Comparison of ENCODE assay signal across 22 cellular contexts in genomic region chr2:172168917-172169346, GRCh38.
DNase-seq lines count a peak whose midpoint lies in the region; ATAC-seq, FAIRE-seq and TF ChIP-seq lines count a peak whose summit lies in the region.
"Had no signal": no experiment of that assay in that cellular context is flagged by ENCODE, and none has a peak within 500 bp of the region (broad histone marks: within the 10 kb centered on the region; RNA-seq: fewer than 3 reads in every experiment).

No MANE protein-coding gene starts in this region.

- H3K9me3 Mint-ChIP-seq in nephron = peaks cover 4% of the 10 kb centered on the region
- H3K9me3 Mint-ChIP-seq in activated naive CD4-positive, alpha-beta T cell treated with anti-CD3 and anti-CD28 coated beads, Interleukin-2, amount 50 U/mL, for 72 hours = no peaks in the 10 kb centered on the region
- H3K9me3 Mint-ChIP-seq in T-helper 2 cell treated with Interferon-gamma antibody and Interleukin-4, amounts not matched to agents 5 μg/mL and 100 μg/mL, for 36 hours = no peaks in the 10 kb centered on the region
- H3K9me3 Mint-ChIP-seq: activated T-helper 1 cell treated with anti-CD3 and anti-CD28 coated beads, Interleukin-12 subunit alpha, Interleukin-12 subunit beta, Interleukin-2, Interleukin-4 antibody, amounts not matched to agents 30 ng/mL and 10 ng/mL and 1 ng/mL, durations not matched to agents 14 hours and 24 hours and 36 hours; CD4-positive, CD25-positive, alpha-beta regulatory T cell; effector memory CD8-positive, alpha-beta T cell; natural killer cell had no signal

- H3K27me3 Mint-ChIP-seq in nephron (ENCODE audit: low read depth) = peaks cover 35% of the 10 kb centered on the region
- peaks cover 42% of the 10 kb centered on the region for H3K27me3 Mint-ChIP-seq in T-helper 2 cell treated with Interferon-gamma antibody and Interleukin-4, amounts not matched to agents 5 μg/mL and 100 μg/mL, for 36 hours (ENCODE audit: low read depth)

- no peaks in the 10 kb centered on the region for H3K36me3 ChIP-seq in bronchial epithelial cell (ENCODE audit: control insufficient read depth, insufficient read depth, low read length)
- H3K36me3 ChIP-seq: brain microvascular endothelial cell, heart right ventricle, left ventricle myocardium inferior had no signal

- DNase-seq in GDM1 (lab: John Stamatoyannopoulos, UW) (peak; percentile 50), NOMO-1 (lab: John Stamatoyannopoulos, UW; ENCODE audit: unreplicated experiment in 2 of 2) (peak; percentile 85 to 96), bronchial epithelial cell (ENCODE audit: low read depth) (peak; percentile 23), DMS53 (lab: John Stamatoyannopoulos, UW) (no peak), NK-92 (lab: John Stamatoyannopoulos, UW; ENCODE audit: unreplicated experiment) (no peak)
- DNase-seq in activated naive CD4-positive, alpha-beta T cell treated with anti-CD3 and anti-CD28 coated beads, Interleukin-2, amount 50 U/mL, for 72 hours (ENCODE audit: low spot score in 2 of 2) = no peak
- no peak for DNase-seq in T-helper 2 cell treated with Interferon-gamma antibody and Interleukin-4, amounts not matched to agents 5 μg/mL and 100 μg/mL, for 36 hours (ENCODE audit: low spot score)
- DNase-seq: activated CD4-positive, alpha-beta T cell treated with anti-CD3 and anti-CD28 coated beads, Interleukin-2, amount 50 U/mL, for 48 hours; brain microvascular endothelial cell; CD4-positive, CD25-positive, alpha-beta regulatory T cell; effector memory CD8-positive, alpha-beta T cell; heart right ventricle; left ventricle myocardium inferior; natural killer cell; NCI-H1092 treated with DMSO at 0.1 percent for 48 hours; NCI-H446 treated with DMSO at 0.1 percent for 48 hours; stimulated activated naive CD4-positive, alpha-beta T cell had no signal

- H3K27ac Mint-ChIP-seq in nephron = peak overlapping the region in 2 of 3 experiments; percentile 31 to 49
- H3K27ac Mint-ChIP-seq in activated naive CD4-positive, alpha-beta T cell treated with anti-CD3 and anti-CD28 coated beads, Interleukin-2, amount 50 U/mL, for 72 hours = no peak overlapping the region
- no peak overlapping the region for H3K27ac Mint-ChIP-seq in T-helper 2 cell treated with Interferon-gamma antibody and Interleukin-4, amounts not matched to agents 5 μg/mL and 100 μg/mL, for 36 hours
- H3K27ac Mint-ChIP-seq: activated T-helper 1 cell treated with anti-CD3 and anti-CD28 coated beads, Interleukin-12 subunit alpha, Interleukin-12 subunit beta, Interleukin-2, Interleukin-4 antibody, amounts not matched to agents 30 ng/mL and 10 ng/mL and 1 ng/mL, durations not matched to agents 14 hours and 24 hours and 36 hours; CD4-positive, CD25-positive, alpha-beta regulatory T cell; effector memory CD8-positive, alpha-beta T cell; GM23338; natural killer cell had no signal

- TF ChIP-seq CTCF in bronchial epithelial cell (IDR thresholded peaks at IDR 0.05; ENCODE audit: insufficient read depth, low read length, severe bottlenecking) (no peak), nephron (IDR thresholded peaks at IDR 0.05; ENCODE audit: unreplicated experiment in 3 of 3) (no peak)

- FAIRE-seq in bronchial epithelial cell (lab: Jason Lieb, UNC) = no peak
- FAIRE-seq: urothelium cell line had no signal

- H3K36me3 Mint-ChIP-seq in nephron (ENCODE audit: low read depth) = no peaks in the 10 kb centered on the region
- no peaks in the 10 kb centered on the region for H3K36me3 Mint-ChIP-seq in activated naive CD4-positive, alpha-beta T cell treated with anti-CD3 and anti-CD28 coated beads, Interleukin-2, amount 50 U/mL, for 72 hours
- no peaks in the 10 kb centered on the region for H3K36me3 Mint-ChIP-seq in T-helper 2 cell treated with Interferon-gamma antibody and Interleukin-4, amounts not matched to agents 5 μg/mL and 100 μg/mL, for 36 hours (ENCODE audit: low read depth)
- H3K36me3 Mint-ChIP-seq: CD4-positive, CD25-positive, alpha-beta regulatory T cell; natural killer cell had no signal

- no peak overlapping the region for H3K4me3 ChIP-seq in bronchial epithelial cell (ENCODE audit: low read depth, low read length)
- H3K4me3 ChIP-seq: GM23338, heart right ventricle, left ventricle myocardium inferior had no signal

- no peaks in the 10 kb centered on the region for H3K27me3 ChIP-seq in bronchial epithelial cell (ENCODE audit: control insufficient read depth, insufficient read depth, low read length)
- H3K27me3 ChIP-seq: brain microvascular endothelial cell had no signal

- no peak for ATAC-seq in activated naive CD4-positive, alpha-beta T cell treated with anti-CD3 and anti-CD28 coated beads, Interleukin-2, amount 50 U/mL, for 72 hours
- ATAC-seq: effector memory CD8-positive, alpha-beta T cell; GM23338; heart right ventricle; sciatic nerve had no signal

- peaks cover 4% of the 10 kb centered on the region for H3K4me1 Mint-ChIP-seq in nephron
- peaks cover 1% of the 10 kb centered on the region for H3K4me1 Mint-ChIP-seq in T-helper 2 cell treated with Interferon-gamma antibody and Interleukin-4, amounts not matched to agents 5 μg/mL and 100 μg/mL, for 36 hours (ENCODE audit: low read depth)

- no peak overlapping the region for H3K4me3 Mint-ChIP-seq in nephron
- no peak overlapping the region for H3K4me3 Mint-ChIP-seq in T-helper 2 cell treated with Interferon-gamma antibody and Interleukin-4, amounts not matched to agents 5 μg/mL and 100 μg/mL, for 36 hours
- H3K4me3 Mint-ChIP-seq: activated T-helper 1 cell treated with anti-CD3 and anti-CD28 coated beads, Interleukin-12 subunit alpha, Interleukin-12 subunit beta, Interleukin-2, Interleukin-4 antibody, amounts not matched to agents 30 ng/mL and 10 ng/mL and 1 ng/mL, durations not matched to agents 14 hours and 24 hours and 36 hours; CD4-positive, CD25-positive, alpha-beta regulatory T cell; effector memory CD8-positive, alpha-beta T cell; GM23338; natural killer cell had no signal

Comparison
In these comparisons a context has a peak if more than half of its experiments do, and no peak if none do; other contexts are left out.
1. DNase-seq: peak in GDM1 (single experiment), NOMO-1 (2 of 2) and bronchial epithelial cell (single experiment); none in activated naive CD4-positive, alpha-beta T cell treated with anti-CD3 and anti-CD28 coated beads, Interleukin-2, amount 50 U/mL, for 72 hours (0 of 2), DMS53 (single experiment), T-helper 2 cell treated with Interferon-gamma antibody and Interleukin-4, amounts not matched to agents 5 μg/mL and 100 μg/mL, for 36 hours (single experiment) and NK-92 (single experiment).
2. H3K27ac Mint-ChIP-seq: peak in nephron (2 of 3); none in activated naive CD4-positive, alpha-beta T cell treated with anti-CD3 and anti-CD28 coated beads, Interleukin-2, amount 50 U/mL, for 72 hours (0 of 2) and T-helper 2 cell treated with Interferon-gamma antibody and Interleukin-4, amounts not matched to agents 5 μg/mL and 100 μg/mL, for 36 hours (single experiment).